In genomic region chr1:37434292-37434907, GRCh38 we compare ENCODE assay signal across 8 cellular contexts. TPM values are rescaled to one million over a fixed set of nuclear protein-coding genes. Genes with fewer than 3 reads are reported as not detected.
A peak's percentile ranks its signal among the peaks of the same experiment; 100 is the strongest.
DNase-seq lines count a peak whose midpoint lies in the region; ATAC-seq and TF ChIP-seq lines count a peak whose summit lies in the region.

No MANE protein-coding gene starts in this region.

- DNase-seq in DMS79 (lab: John Stamatoyannopoulos, UW) (peak; percentile 42), HuH-7 (ENCODE audit: low spot score) (peak; percentile 79), RWPE1 (ENCODE audit: low spot score) (peak; percentile 78), trophoblast cell (peak; percentile 21 to 72), upper lobe of left lung (peak; percentile 65 to 92)
- DNase-seq in activated effector memory CD4-positive, alpha-beta T cell treated with Interleukin-2 at 50 U/mL for 16 hours, result peak; percentile 43

- 0% methylated on average over 1 of the region's 9 CpGs; no CpG with 5 or more reads in 1 of the 2 donors for WGBS in gastroesophageal sphincter (ENCODE audit: low coverage in 1 of 2), 2 donors
- no CpG with 5 or more reads among the region's 9 CpGs for WGBS in trophoblast cell (ENCODE audit: extremely low coverage, insufficient coverage, insufficient read length)
- 0 to 7% methylated on average over 6 to 9 of the region's 9 CpGs for WGBS in upper lobe of left lung, 2 donors

- no peak overlapping the region for H3K23ac ChIP-seq in trophoblast cell (ENCODE audit: low read length)

- H3K79me2 ChIP-seq in trophoblast cell (ENCODE audit: control insufficient read depth, insufficient read depth, low read length, poor library complexity), result no peaks in the 10 kb centered on the region

- no peak overlapping the region for H3K27ac ChIP-seq in RWPE1
- no peak overlapping the region for H3K27ac ChIP-seq in gastroesophageal sphincter
- H3K27ac ChIP-seq in trophoblast cell (ENCODE audit: low read depth, low read length), result no peak overlapping the region
- no peak overlapping the region for H3K27ac ChIP-seq in upper lobe of left lung

- no peaks in the 10 kb centered on the region for H3K79me1 ChIP-seq in trophoblast cell (ENCODE audit: low read length)

- H3K9me3 ChIP-seq in gastroesophageal sphincter, result no peaks in the 10 kb centered on the region
- H3K9me3 ChIP-seq in trophoblast cell (ENCODE audit: insufficient read depth, low read depth, low read length), result peaks cover 6% of the 10 kb centered on the region
- H3K9me3 ChIP-seq in upper lobe of left lung, result no peaks in the 10 kb centered on the region

- CTCF ChIA-PET in RWPE1 (lab: Yijun Ruan, JAX), result interaction anchor here (0.5 to 2.7 kb wide), 20 partner anchors 9 to 918 kb away, joined by 3 to 18 read pairs (median 5); partner anchors contain the start of gene MEAF6

- no peak overlapping the region for H4K91ac ChIP-seq in trophoblast cell (ENCODE audit: low read depth, low read length)

- no peak overlapping the region for H3K18ac ChIP-seq in trophoblast cell (ENCODE audit: low read length)

- no peak overlapping the region for H4K8ac ChIP-seq in trophoblast cell (ENCODE audit: low read depth, low read length)

- H4K12ac ChIP-seq in trophoblast cell (ENCODE audit: low read depth, low read length), result no peak overlapping the region

- no peak overlapping the region for H3K4me2 ChIP-seq in trophoblast cell (ENCODE audit: low read length)

- no peaks in the 10 kb centered on the region for H3K36me3 ChIP-seq in gastroesophageal sphincter
- H3K36me3 ChIP-seq in trophoblast cell (ENCODE audit: control insufficient read depth in 1 of 2, insufficient read depth in 2 of 2, low read length in 2 of 2), result no peaks in the 10 kb centered on the region
- H3K36me3 ChIP-seq in upper lobe of left lung, result no peaks in the 10 kb centered on the region

- H2BK12ac ChIP-seq in trophoblast cell (ENCODE audit: low read length), result no peak overlapping the region

- no peak overlapping the region for H3K9ac ChIP-seq in trophoblast cell (ENCODE audit: low read length)

- H3K4me3 ChIP-seq in gastroesophageal sphincter, result no peak overlapping the region
- H3K4me3 ChIP-seq in trophoblast cell (ENCODE audit: low read depth, low read length), result no peak overlapping the region
- no peak overlapping the region for H3K4me3 ChIP-seq in upper lobe of left lung

- TF ChIP-seq CTCF in RWPE1 (conservative IDR thresholded peaks at IDR 0.05; ENCODE audit: low read depth) (peak; percentile 89), gastroesophageal sphincter (IDR thresholded peaks at IDR 0.05) (peak; percentile 76 to 90 (median 83)), upper lobe of left lung (IDR thresholded peaks at IDR 0.05) (peak; percentile 82 to 92 (median 86))

- no peak overlapping the region for H2BK5ac ChIP-seq in trophoblast cell (ENCODE audit: low read depth, low read length, poor library complexity)

- H3K4ac ChIP-seq in trophoblast cell (ENCODE audit: low read depth, low read length), result no peak overlapping the region

- H3K4me1 ChIP-seq in gastroesophageal sphincter, result peaks cover 0 to 3% (median 0%) of the 10 kb centered on the region in 3 donors
- no peaks in the 10 kb centered on the region for H3K4me1 ChIP-seq in trophoblast cell (ENCODE audit: control insufficient read depth in 1 of 2, insufficient read depth in 2 of 2, low read length in 2 of 2)
- H3K4me1 ChIP-seq in upper lobe of left lung, result no peaks in the 10 kb centered on the region

- no peak for TF ChIP-seq EP300 in gastroesophageal sphincter (IDR thresholded peaks at IDR 0.05)
- TF ChIP-seq EP300 in upper lobe of left lung (IDR thresholded peaks at IDR 0.05), result no peak

- TF ChIP-seq POLR2A in gastroesophageal sphincter (IDR thresholded peaks at IDR 0.05) (no peak), upper lobe of left lung (IDR thresholded peaks at IDR 0.05) (no peak)

- ATAC-seq in gastroesophageal sphincter (peak; percentile 72), upper lobe of left lung (ENCODE audit: low FRiP score in 2 of 2) (peak in 1 of 2 donors; percentile 80), GM18907 (IDR thresholded peaks at IDR 0.05; ENCODE audit: unreplicated experiment) (no peak)

- no peak overlapping the region for H3K14ac ChIP-seq in trophoblast cell (ENCODE audit: low read length)

- POLR2A ChIA-PET in RWPE1 (lab: Yijun Ruan, JAX; ENCODE audit: low non-redundant PET), result no interaction called here

- H2AK5ac ChIP-seq in trophoblast cell (ENCODE audit: low read length), result no peak overlapping the region

- H2AFZ ChIP-seq in trophoblast cell (ENCODE audit: insufficient read depth, low read length, poor library complexity), result no peak overlapping the region

- peaks cover 87% of the 10 kb centered on the region for H3K27me3 ChIP-seq in gastroesophageal sphincter
- H3K27me3 ChIP-seq in trophoblast cell (ENCODE audit: insufficient read depth, low read length), result no peaks in the 10 kb centered on the region
- H3K27me3 ChIP-seq in upper lobe of left lung, result peaks cover 0 to 7% (median 0%) of the 10 kb centered on the region in 4 donors

- no peak overlapping the region for H2BK120ac ChIP-seq in trophoblast cell (ENCODE audit: insufficient read depth, low read length, poor library complexity)

RNA-seq across cellular contexts. Expression of gene ZC3H12A, which starts 40.0 kb away (rescaled TPM):
- total RNA-seq in gastroesophageal sphincter, result 10 to 100 TPM in 2 of 4 donors, 1 to 10 TPM in 2; 7.3 to 14.4 (median 10.6) TPM
- 9.4 and 9.6 TPM in 2 replicates for polyA plus RNA-seq in trophoblast cell (2013)
- 10 to 100 TPM; 17.6 to 55.5 (median 26.2) TPM for total RNA-seq in upper lobe of left lung
